11 cellular contexts compared by ENCODE assay signal in genomic region chr17:964881-965280, GRCh38. TPM values are rescaled to one million over a fixed set of nuclear protein-coding genes. Genes with fewer than 3 reads are reported as not detected.
DNase-seq lines count a peak whose midpoint lies in the region; TF ChIP-seq lines count a peak whose summit lies in the region.
"Had no signal": no experiment of that assay in that cellular context is flagged by ENCODE, and none has a peak within 500 bp of the region (broad histone marks: within the 10 kb centered on the region; RNA-seq: fewer than 3 reads in every experiment).

No MANE protein-coding gene starts in this region.

- peaks cover 2% of the 10 kb centered on the region for H3K36me3 Mint-ChIP-seq in nephron (ENCODE audit: low read depth)

- peak overlapping the region in 2 of 3 experiments; percentile 11 to 47 for H3K4me3 Mint-ChIP-seq in nephron

- DNase-seq in CMK (ENCODE audit: low read depth) (peak; percentile 30), NCI-H146 treated with DMSO at 0.1 percent for 48 hours (lab: John Stamatoyannopoulos, UW; ENCODE audit: unreplicated experiment) (peak; percentile 72), amniotic epithelial cell (ENCODE audit: low read depth) (peak; percentile 39), kidney glomerular epithelial cell (lab: John Stamatoyannopoulos, UW) (no peak), dorsolateral prefrontal cortex (no peak)
- no peak for DNase-seq in effector memory CD4-positive, alpha-beta T cell
- DNase-seq in stimulated activated naive CD4-positive, alpha-beta T cell (lab: John Stamatoyannopoulos, UW), result no peak
- DNase-seq: body of pancreas; effector CD4-positive, alpha-beta T cell had no signal

- H3K27ac Mint-ChIP-seq in nephron, result peak overlapping the region; percentile 56 to 84 (median 75)

- TF ChIP-seq CTCF in nephron (IDR thresholded peaks at IDR 0.05; ENCODE audit: unreplicated experiment in 3 of 3) (no peak), dorsolateral prefrontal cortex (IDR thresholded peaks at IDR 0.05 in 54 of 56, conservative IDR thresholded peaks at IDR 0.05 in 2 of 56; ENCODE audit: low read depth in 1 of 56, partially characterized antibody in 56 of 56) (no peak)

- no peaks in the 10 kb centered on the region for H3K36me3 ChIP-seq in effector memory CD4-positive, alpha-beta T cell (ENCODE audit: control insufficient read depth, insufficient read depth, low read length)
- H3K36me3 ChIP-seq: thoracic aorta had no signal

- peaks cover 5% of the 10 kb centered on the region for H3K27me3 ChIP-seq in effector memory CD4-positive, alpha-beta T cell (replicated peaks; ENCODE audit: control insufficient read depth, insufficient read depth, low read length, poor library complexity, severe bottlenecking)
- peaks cover 0 to 25% (median 0%) of the 10 kb centered on the region in 45 donors for H3K27me3 ChIP-seq in dorsolateral prefrontal cortex
- H3K27me3 ChIP-seq: body of pancreas had no signal

- no peaks in the 10 kb centered on the region for H3K9me3 ChIP-seq in effector memory CD4-positive, alpha-beta T cell (ENCODE audit: control insufficient read depth, low read length)
- H3K9me3 ChIP-seq: body of pancreas, thoracic aorta had no signal

- H3K4me1 Mint-ChIP-seq in nephron, result peaks cover 68% of the 10 kb centered on the region

- no peak overlapping the region for H3K4me3 ChIP-seq in effector memory CD4-positive, alpha-beta T cell (ENCODE audit: insufficient read depth, low read depth, low read length, poor library complexity, severe bottlenecking)
- H3K4me3 ChIP-seq in dorsolateral prefrontal cortex, result no peak overlapping the region
- H3K4me3 ChIP-seq: body of pancreas, thoracic aorta had no signal

- intact Hi-C loops in dorsolateral prefrontal cortex (cut with DNase I), result no loop called here

- H3K4me1 ChIP-seq in effector memory CD4-positive, alpha-beta T cell (ENCODE audit: control insufficient read depth, insufficient read depth, low read length, poor library complexity, severe bottlenecking), result no peaks in the 10 kb centered on the region
- H3K4me1 ChIP-seq: body of pancreas had no signal

- no peaks in the 10 kb centered on the region for H3K9me3 Mint-ChIP-seq in nephron

- no peak overlapping the region for H3K27ac ChIP-seq in effector memory CD4-positive, alpha-beta T cell (ENCODE audit: insufficient read depth, low read length, poor library complexity, severe bottlenecking)
- no peak overlapping the region for H3K27ac ChIP-seq in dorsolateral prefrontal cortex
- H3K27ac ChIP-seq: body of pancreas, thoracic aorta had no signal

- peaks cover 8% of the 10 kb centered on the region for H3K27me3 Mint-ChIP-seq in nephron (ENCODE audit: low read depth)

RNA-seq across cellular contexts. Expression of gene NXN, which starts 14.7 kb away (rescaled TPM):
- 10 to 100 TPM in 109 of 120 experiments, 1 to 10 TPM in 11; 6.9 to 38.1 (median 15.4) TPM for total RNA-seq in dorsolateral prefrontal cortex

RNA-seq across cellular contexts. Expression of gene TIMM22, which starts 32.0 kb away (rescaled TPM):
- total RNA-seq in dorsolateral prefrontal cortex, result 10 to 100 TPM in 104 of 120 experiments, 1 to 10 TPM in 16; 7.3 to 15.5 (median 11.6) TPM

Comparison
In these comparisons a context has a peak if more than half of its experiments do, and no peak if none do; other contexts are left out.
1. DNase-seq: peak in CMK (single experiment), NCI-H146 treated with DMSO at 0.1 percent for 48 hours (single experiment) and amniotic epithelial cell (single experiment); none in kidney glomerular epithelial cell (single experiment), effector memory CD4-positive, alpha-beta T cell (0 of 3), dorsolateral prefrontal cortex (0 of 10) and stimulated activated naive CD4-positive, alpha-beta T cell (0 of 6).